ENCODE assay signal across 23 cellular contexts in the genomic region with DNA sequence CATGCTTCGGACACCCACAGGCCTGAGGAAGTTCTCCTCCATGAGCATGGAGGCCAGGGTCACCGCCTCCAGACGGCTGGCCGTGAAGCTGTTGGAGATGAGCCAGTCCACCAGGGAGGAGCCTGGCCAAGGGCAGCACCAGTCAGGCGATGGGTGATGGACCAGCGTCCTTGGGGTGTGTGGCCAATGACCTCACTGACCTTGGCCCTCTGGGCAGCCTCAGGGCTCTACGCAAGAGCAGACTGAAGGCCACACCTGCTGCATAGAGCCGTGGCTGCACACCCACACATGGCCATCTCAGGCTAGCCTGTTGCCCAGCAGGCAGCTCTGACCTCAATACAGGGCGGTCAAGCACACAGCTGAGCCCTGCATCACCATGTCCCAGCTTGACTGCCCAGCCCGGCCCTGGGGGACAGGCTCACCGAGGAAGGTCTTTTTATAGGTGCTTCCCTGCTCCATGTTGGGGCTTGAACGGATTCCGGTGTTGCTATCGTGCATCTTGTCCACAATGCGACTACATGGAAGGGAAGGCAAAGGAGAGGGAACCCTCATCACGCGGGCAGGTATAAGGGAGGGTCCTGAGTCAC. TPM values are rescaled to one million over a fixed set of nuclear protein-coding genes. Genes with fewer than 3 reads are reported as not detected.
DNase-seq lines count a peak whose midpoint lies in the region; ATAC-seq and TF ChIP-seq lines count a peak whose summit lies in the region.
"Had no signal": no experiment of that assay in that cellular context is flagged by ENCODE, and none has a peak within 500 bp of the region (broad histone marks: within the 10 kb centered on the region; RNA-seq: fewer than 3 reads in every experiment).

No MANE protein-coding gene starts in this region.

- intact Hi-C loops in adrenal gland (cut with DNase I) (no loop called here), right lobe of liver (cut with DNase I) (no loop called here), prostate gland (cut with DNase I) (no loop called here)

- H3K79me2 ChIP-seq in Karpas-422 (ENCODE audit: low read length): no peaks in the 10 kb centered on the region

- TF ChIP-seq POLR2A in adrenal gland (IDR thresholded peaks at IDR 0.05): no peak
- no peak for TF ChIP-seq POLR2A in right lobe of liver (IDR thresholded peaks at IDR 0.05)
- no peak for TF ChIP-seq POLR2A in prostate gland (IDR thresholded peaks at IDR 0.05)

- H3K27me3 ChIP-seq in adrenal gland (no peaks in the 10 kb centered on the region), right lobe of liver (no peaks in the 10 kb centered on the region), prostate gland (replicated peaks; ENCODE audit: insufficient read depth) (no peaks in the 10 kb centered on the region), Karpas-422 (ENCODE audit: low read length) (no peaks in the 10 kb centered on the region)

- 57 to 88% (median 68%) methylated on average over 6 to 17 of the region's 17 CpGs for WGBS in adrenal gland, 4 donors
- WGBS in right lobe of liver (ENCODE audit: insufficient coverage, low coverage, low lambda C conversion rate, missing lambda C conversion rate): 62% methylated on average over 4 of the region's 17 CpGs
- 88% methylated on average over 17 of the region's 17 CpGs for WGBS in prostate gland

- no peak overlapping the region for H2AFZ ChIP-seq in Karpas-422 (ENCODE audit: low read length)
- H2AFZ ChIP-seq: GM23248 had no signal

- H3K4me2 ChIP-seq in Karpas-422 (ENCODE audit: low read depth, low read length, poor library complexity, severe bottlenecking): no peak overlapping the region

- H3K9me3 ChIP-seq in adrenal gland (replicated peaks in 1 of 3) (no peaks in the 10 kb centered on the region), right lobe of liver (no peaks in the 10 kb centered on the region), prostate gland (no peaks in the 10 kb centered on the region), Karpas-422 (ENCODE audit: low read length) (no peaks in the 10 kb centered on the region)
- H3K9me3 ChIP-seq: HAP-1 had no signal

- DNase-seq in adrenal gland (peak; percentile 74 to 96 (median 88)), right lobe of liver (peak; percentile 70 to 94 (median 83)), prostate gland (ENCODE audit: low spot score) (no peak), Karpas-422 (no peak), H4 (ENCODE audit: low spot score) (no peak)
- DNase-seq: C1 segment of cervical spinal cord; CD8-positive, alpha-beta memory T cell; DMS 273 treated with DMSO at 0.1 percent for 48 hours; DMS79 treated with DMSO at 0.1 percent for 48 hours; GM23248; HFFc6; Kasumi-1; NCI-H1092 treated with DMSO at 0.1 percent for 48 hours; NCI-H1436 treated with DMSO at 0.1 percent for 48 hours; NCI-H1930; NCI-H2107; NCI-H524; NCI-H748 treated with DMSO at 0.1 percent for 48 hours had no signal

- no peaks in the 10 kb centered on the region for H4K20me1 ChIP-seq in Karpas-422 (ENCODE audit: insufficient read depth, low read depth, low read length)

- ATAC-seq in right lobe of liver (peak; percentile 84 to 96 (median 93)), GM21447 (IDR thresholded peaks at IDR 0.05; ENCODE audit: unreplicated experiment) (no peak), HG03354 (IDR thresholded peaks at IDR 0.05; ENCODE audit: poor library complexity, severe bottlenecking, unreplicated experiment) (no peak)

- H3K4me3 ChIP-seq in adrenal gland: no peak overlapping the region
- no peak overlapping the region for H3K4me3 ChIP-seq in right lobe of liver
- no peak overlapping the region for H3K4me3 ChIP-seq in prostate gland
- no peak overlapping the region for H3K4me3 ChIP-seq in Karpas-422 (ENCODE audit: low read length)
- H3K4me3 ChIP-seq: GM23248, HAP-1 had no signal

- TF ChIP-seq CTCF in adrenal gland (IDR thresholded peaks at IDR 0.05) (no peak), right lobe of liver (IDR thresholded peaks at IDR 0.05) (no peak), prostate gland (IDR thresholded peaks at IDR 0.05) (no peak)

- no peaks in the 10 kb centered on the region for H3K9me2 ChIP-seq in Karpas-422 (replicated peaks; ENCODE audit: insufficient read depth, low read length)

- H3K36me3 ChIP-seq in adrenal gland (replicated peaks in 1 of 2) (no peaks in the 10 kb centered on the region), right lobe of liver (no peaks in the 10 kb centered on the region), prostate gland (no peaks in the 10 kb centered on the region), Karpas-422 (ENCODE audit: insufficient read depth, low read length) (no peaks in the 10 kb centered on the region)
- H3K36me3 ChIP-seq: HAP-1 had no signal

- no peak overlapping the region for H3K9ac ChIP-seq in Karpas-422 (ENCODE audit: low read length)
- H3K9ac ChIP-seq: GM23248 had no signal

- H3K27ac ChIP-seq in adrenal gland (peak overlapping the region; percentile 10 to 83 (median 49)), right lobe of liver (peak overlapping the region in 1 of 3 donors; percentile 81), prostate gland (peak overlapping the region; percentile 6 to 37), Karpas-422 (ENCODE audit: low read length) (no peak overlapping the region)
- H3K27ac ChIP-seq: GM23248, HL-60 had no signal

- H3K4me1 ChIP-seq in adrenal gland (replicated peaks in 1 of 2): peaks cover 0 to 7% of the 10 kb centered on the region in 2 donors
- peaks cover 0 to 21% (median 6%) of the 10 kb centered on the region in 4 donors for H3K4me1 ChIP-seq in right lobe of liver
- peaks cover 7% of the 10 kb centered on the region for H3K4me1 ChIP-seq in prostate gland (replicated peaks)
- no peaks in the 10 kb centered on the region for H3K4me1 ChIP-seq in Karpas-422 (ENCODE audit: low read length)
- H3K4me1 ChIP-seq: HAP-1 had no signal

RNA-seq across cellular contexts. Expression of gene PLEK2, which starts 19.1 kb away (rescaled TPM):
- total RNA-seq in adrenal gland (100 to 1,000 TPM in 2 of 8 donors, 10 to 100 TPM in 6; 19.6 to 384 (median 45.1) TPM), right lobe of liver (10 to 100 TPM in 4 of 6 experiments, 1 to 10 TPM in 2; 8.3 to 16.2 (median 12.1) TPM), prostate gland (10 to 100 TPM in 1 of 2 donors, 1 to 10 TPM in 1; 8.1 to 21.1 TPM)
- 100 to 1,000 TPM in 1 of 3 donors, 10 to 100 TPM in 2; 35.8 to 339 (median 77.8) TPM for polyA plus RNA-seq in adrenal gland
- not detected in 2 replicates for total RNA-seq in Karpas-422 (2014; rRNA removed; shearing (Covaris generic); ENCODE audit: low replicate concordance)
- not detected in 2 replicates for total RNA-seq in H4 (2014; rRNA removed; shearing (Covaris generic))
- total RNA-seq: M059J had no signal

RNA-seq across cellular contexts. Expression of gene EIF2S1, which starts 32.7 kb away (rescaled TPM):
- total RNA-seq in adrenal gland (100 to 1,000 TPM in 1 of 8 donors, 10 to 100 TPM in 7; 41.8 to 141 (median 74.0) TPM), right lobe of liver (10 to 100 TPM; 32.8 to 57.8 (median 50.4) TPM), prostate gland (10 to 100 TPM; 53.1 to 63.6 TPM)
- 100 to 1,000 TPM in 1 of 3 donors, 10 to 100 TPM in 2; 15.7 to 260 (median 26.3) TPM for polyA plus RNA-seq in adrenal gland
- total RNA-seq in Karpas-422 (2014; rRNA removed; shearing (Covaris generic); ENCODE audit: low replicate concordance): 171 and 266 TPM in 2 replicates
- total RNA-seq in H4 (2014; rRNA removed; shearing (Covaris generic)): 241 and 295 TPM in 2 replicates

RNA-seq across cellular contexts. Expression of gene ATP6V1D, which starts 33.2 kb away (rescaled TPM):
- total RNA-seq in adrenal gland: 100 to 1,000 TPM; 115 to 234 (median 160) TPM
- 100 to 1,000 TPM in 1 of 3 donors, 10 to 100 TPM in 2; 55.3 to 388 (median 62.5) TPM for polyA plus RNA-seq in adrenal gland
- total RNA-seq in right lobe of liver: 10 to 100 TPM; 20.4 to 37.4 (median 27.9) TPM
- total RNA-seq in prostate gland: 100 to 1,000 TPM in 1 of 2 donors, 10 to 100 TPM in 1; 94.3 to 101 TPM
- 79.5 and 88.5 TPM in 2 replicates for total RNA-seq in Karpas-422 (2014; rRNA removed; shearing (Covaris generic); ENCODE audit: low replicate concordance)
- 92.3 and 130 TPM in 2 replicates for total RNA-seq in H4 (2014; rRNA removed; shearing (Covaris generic))

Comparison
In these comparisons a context has a peak if more than half of its experiments do, and no peak if none do; other contexts are left out.
1. DNase-seq: peak in adrenal gland (7 of 7) and right lobe of liver (3 of 3); none in prostate gland (single experiment), Karpas-422 (single experiment) and H4 (single experiment).
2. ATAC-seq: peak in right lobe of liver (4 of 4); none in GM21447 (single experiment) and HG03354 (single experiment).